18 cellular contexts compared by ENCODE assay signal in the genomic region with DNA sequence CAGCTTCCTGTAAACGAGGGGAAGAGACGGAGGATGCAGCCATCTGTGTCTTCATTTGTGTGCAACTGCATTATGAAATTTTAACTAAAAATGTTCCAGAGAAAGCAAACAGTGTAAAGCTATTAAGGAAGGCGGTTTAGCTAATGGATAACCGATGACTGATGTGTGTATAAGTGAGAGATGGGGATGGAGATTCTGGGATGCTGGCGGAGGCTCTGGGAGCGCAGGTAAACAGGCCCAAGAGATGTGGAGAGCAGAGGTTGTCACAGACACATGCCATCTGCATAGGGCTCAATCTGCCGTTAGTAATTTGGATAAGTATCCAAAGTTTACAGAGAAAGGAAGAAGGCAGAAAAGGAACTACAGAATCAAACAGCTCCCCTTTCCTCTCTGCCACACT.
"Had no signal": no experiment of that assay in that cellular context is flagged by ENCODE, and none has a peak within 500 bp of the region (broad histone marks: within the 10 kb centered on the region; RNA-seq: fewer than 3 reads in every experiment).

No MANE protein-coding gene starts in this region.

- H3K27ac ChIP-seq: body of pancreas, coronary artery, esophagus squamous epithelium, right atrium auricular region, tibial artery, uterus had no signal

- H3K27ac Mint-ChIP-seq: activated naive CD8-positive, alpha-beta T cell treated with anti-CD3 and anti-CD28 coated beads for 36 hours; activated T-helper 1 cell treated with anti-CD3 and anti-CD28 coated beads, Interleukin-12 subunit alpha, Interleukin-12 subunit beta, Interleukin-2, Interleukin-4 antibody, amounts not matched to agents 30 ng/mL and 10 ng/mL and 1 ng/mL, durations not matched to agents 14 hours and 24 hours and 36 hours; natural killer cell treated with Interleukin-12 subunit alpha and Interleukin-12 subunit beta and Interleukin-15 and Interleukin-18, amount 100 ng/mL, for 72 hours; stimulated activated naive B cell treated with anti-CD40 and anti-IgM and Interleukin-4, amounts not matched to agents 10 μg/mL and 1 μg/mL and 100 μg/mL, for 72 hours had no signal

- H3K27me3 ChIP-seq: esophagus squamous epithelium, right atrium auricular region, tibial artery, uterus had no signal

- H3K4me1 Mint-ChIP-seq: activated naive CD8-positive, alpha-beta T cell treated with anti-CD3 and anti-CD28 coated beads for 36 hours; stimulated activated naive B cell treated with anti-CD40 and anti-IgM and Interleukin-4, amounts not matched to agents 10 μg/mL and 1 μg/mL and 100 μg/mL, for 72 hours had no signal

- H3K9me3 ChIP-seq: body of pancreas, right atrium auricular region, tibial artery, uterus had no signal

- ATAC-seq: body of pancreas; natural killer cell treated with Interleukin-12 subunit alpha and Interleukin-12 subunit beta and Interleukin-15 and Interleukin-18, amount 100 ng/mL, for 72 hours; stimulated activated naive B cell treated with anti-CD40 and anti-IgM and Interleukin-4, amounts not matched to agents 10 μg/mL and 1 μg/mL and 100 μg/mL, for 72 hours had no signal

- H3K4me3 ChIP-seq: body of pancreas, coronary artery, esophagus squamous epithelium, right atrium auricular region, tibial artery, uterus had no signal

- DNase-seq: activated CD4-positive, CD25-positive, alpha-beta regulatory T cell treated with anti-CD3 and anti-CD28 coated beads, Interleukin-2, amount 50 U/mL, for 72 hours; activated naive CD8-positive, alpha-beta T cell treated with anti-CD3 and anti-CD28 coated beads for 36 hours; amygdala; central memory CD4-positive, alpha-beta T cell; esophagus squamous epithelium; hypothalamus; kidney glomerular epithelial cell; mesendoderm; posterior cingulate gyrus; stimulated activated CD4-positive, alpha-beta T cell treated with anti-CD3 and anti-CD28 coated beads, Interleukin-2, amount 100 ng/mL, for 48 hours; stimulated activated naive B cell treated with anti-CD40 and anti-IgM and Interleukin-4, amounts not matched to agents 10 μg/mL and 1 μg/mL and 100 μg/mL, for 72 hours; tibial artery; uterus had no signal

- H3K27me3 Mint-ChIP-seq: natural killer cell treated with Interleukin-12 subunit alpha and Interleukin-12 subunit beta and Interleukin-15 and Interleukin-18, amount 100 ng/mL, for 72 hours; stimulated activated naive B cell treated with anti-CD40 and anti-IgM and Interleukin-4, amounts not matched to agents 10 μg/mL and 1 μg/mL and 100 μg/mL, for 72 hours had no signal

- H3K4me3 Mint-ChIP-seq: activated naive CD8-positive, alpha-beta T cell treated with anti-CD3 and anti-CD28 coated beads for 36 hours; activated T-helper 1 cell treated with anti-CD3 and anti-CD28 coated beads, Interleukin-12 subunit alpha, Interleukin-12 subunit beta, Interleukin-2, Interleukin-4 antibody, amounts not matched to agents 30 ng/mL and 10 ng/mL and 1 ng/mL, durations not matched to agents 14 hours and 24 hours and 36 hours; natural killer cell treated with Interleukin-12 subunit alpha and Interleukin-12 subunit beta and Interleukin-15 and Interleukin-18, amount 100 ng/mL, for 72 hours; stimulated activated naive B cell treated with anti-CD40 and anti-IgM and Interleukin-4, amounts not matched to agents 10 μg/mL and 1 μg/mL and 100 μg/mL, for 72 hours had no signal

- H3K36me3 Mint-ChIP-seq: activated naive CD8-positive, alpha-beta T cell treated with anti-CD3 and anti-CD28 coated beads for 36 hours; natural killer cell treated with Interleukin-12 subunit alpha and Interleukin-12 subunit beta and Interleukin-15 and Interleukin-18, amount 100 ng/mL, for 72 hours; stimulated activated naive B cell treated with anti-CD40 and anti-IgM and Interleukin-4, amounts not matched to agents 10 μg/mL and 1 μg/mL and 100 μg/mL, for 72 hours had no signal

- H3K36me3 ChIP-seq: esophagus squamous epithelium, right atrium auricular region, tibial artery, uterus had no signal

- H3K4me1 ChIP-seq: body of pancreas, esophagus squamous epithelium, right atrium auricular region, tibial artery, uterus had no signal

- H3K9me3 Mint-ChIP-seq: activated T-helper 1 cell treated with anti-CD3 and anti-CD28 coated beads, Interleukin-12 subunit alpha, Interleukin-12 subunit beta, Interleukin-2, Interleukin-4 antibody, amounts not matched to agents 30 ng/mL and 10 ng/mL and 1 ng/mL, durations not matched to agents 14 hours and 24 hours and 36 hours had no signal
